1 cellular context compared by ENCODE assay signal in genomic region chr6:34562350-34562749, GRCh38.
TF ChIP-seq lines count a peak whose summit lies in the region.

No MANE protein-coding gene starts in this region.

TF ChIP-seq in HepG2, 621 proteins besides CTCF, POLR2A, EP300 and RAD21:
- TF ChIP-seq NFKB2 (CRISPR knock-in tag; IDR thresholded peaks at IDR 0.05; ENCODE audit: borderline replicate concordance) (no peak), NR2F2 (IDR thresholded peaks at IDR 0.05; ENCODE audit: borderline replicate concordance, low read depth) (no peak), PITX1 (CRISPR knock-in tag; IDR thresholded peaks at IDR 0.05) (no peak), PRPF4 (IDR thresholded peaks at IDR 0.05; ENCODE audit: low read depth, low read length, poor library complexity, severe bottlenecking) (no peak), ZFP36L2 (CRISPR knock-in tag; IDR thresholded peaks at IDR 0.05) (no peak), ZGPAT (CRISPR knock-in tag; IDR thresholded peaks at IDR 0.05) (no peak), ZNF784 (CRISPR knock-in tag; IDR thresholded peaks at IDR 0.05; ENCODE audit: borderline replicate concordance) (no peak), MLX (CRISPR knock-in tag; IDR thresholded peaks at IDR 0.05) (no peak), NR0B2 (CRISPR knock-in tag; IDR thresholded peaks at IDR 0.05) (no peak), MTF1 (CRISPR knock-in tag; IDR thresholded peaks at IDR 0.05) (no peak), TRIM24 (CRISPR knock-in tag; IDR thresholded peaks at IDR 0.05) (no peak), ZBTB2 (CRISPR knock-in tag; IDR thresholded peaks at IDR 0.05; ENCODE audit: low read depth) (no peak), RFX1 (IDR thresholded peaks at IDR 0.05) (no peak), ATRX (CRISPR knock-in tag; IDR thresholded peaks at IDR 0.05; ENCODE audit: borderline replicate concordance) (no peak), TCF7L2 (IDR thresholded peaks at IDR 0.05; ENCODE audit: low read depth, low read length) (no peak), CREB3 (CRISPR knock-in tag; IDR thresholded peaks at IDR 0.05) (no peak), THAP11 (CRISPR knock-in tag; IDR thresholded peaks at IDR 0.05) (no peak), ELF4 (CRISPR knock-in tag; IDR thresholded peaks at IDR 0.05; ENCODE audit: borderline replicate concordance) (no peak), ZNF674 (CRISPR knock-in tag; IDR thresholded peaks at IDR 0.05; ENCODE audit: low read depth) (no peak)
